ENCODE assay signal across 31 cellular contexts in the genomic region with DNA sequence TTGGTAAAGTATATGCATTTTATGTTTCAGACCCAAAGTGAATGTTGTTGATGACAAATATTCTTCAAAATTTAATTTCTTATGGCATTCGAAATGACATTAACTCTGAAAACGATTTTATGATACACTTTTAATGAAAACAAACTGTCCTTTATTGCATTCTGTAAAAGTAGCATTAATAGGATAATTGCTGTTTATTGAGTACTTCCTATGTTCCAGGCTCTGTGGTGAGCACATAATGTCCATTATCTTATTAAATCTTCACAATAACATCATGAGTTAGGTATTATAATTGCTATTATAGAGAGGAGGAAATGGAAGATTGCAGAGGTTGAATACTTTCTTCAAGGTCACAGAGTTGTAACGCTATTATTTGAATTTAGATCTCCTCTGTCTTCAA.
"Had no signal": no experiment of that assay in that cellular context is flagged by ENCODE, and none has a peak within 500 bp of the region (broad histone marks: within the 10 kb centered on the region; RNA-seq: fewer than 3 reads in every experiment).

No MANE protein-coding gene starts in this region.

- DNase-seq: activated effector memory CD4-positive, alpha-beta T cell treated with anti-CD3 and anti-CD28 coated beads, Interleukin-2, amount 50 U/mL, for 16 hours; activated effector memory CD4-positive, alpha-beta T cell treated with Interleukin-2 at 50 U/mL for 16 hours; activated gamma-delta T cell; activated gamma-delta T cell treated with Interleukin-2 at 50 U/mL for 16 hours; activated naive CD4-positive, alpha-beta T cell; activated naive CD4-positive, alpha-beta T cell treated with anti-CD3 and anti-CD28 coated beads for 36 hours; activated naive CD4-positive, alpha-beta T cell treated with anti-CD3 and anti-CD28 coated beads, Interleukin-2, amount 10 ng/mL, durations not matched to agents 7 days and 5 days; activated naive CD4-positive, alpha-beta T cell treated with anti-CD3 and anti-CD28 coated beads, Interleukin-2, amount 50 U/mL, for 16 hours; activated naive CD4-positive, alpha-beta T cell treated with Interleukin-2 at 50 U/mL for 16 hours; activated naive CD8-positive, alpha-beta T cell treated with anti-CD3 and anti-CD28 coated beads for 36 hours; activated naive CD8-positive, alpha-beta T cell treated with anti-CD3 and anti-CD28 coated beads, Interleukin-2, amount 10 ng/mL, durations not matched to agents 7 days and 5 days; activated naive CD8-positive, alpha-beta T cell treated with anti-CD3 and anti-CD28 coated beads, Interleukin-2, amount 50 U/mL, for 24 hours; activated T-cell treated with anti-CD3 and anti-CD28 coated beads, Interleukin-2, amount 50 U/mL, for 24 hours; activated T-cell treated with anti-CD3 and anti-CD28 coated beads, Interleukin-2, amount 50 U/mL, for 4 hours; activated T-cell treated with anti-CD3 and anti-CD28 coated beads, Interleukin-2, amount 50 U/mL, for 48 hours; activated T-cell treated with anti-CD3 and anti-CD28 coated beads, Interleukin-2, amount 50 U/mL, for 72 hours; adrenal gland; amniotic stem cell; amygdala; anterior cingulate cortex; aorta; body of pancreas; brain microvascular endothelial cell; caudate nucleus; central memory CD4-positive, alpha-beta T cell; cerebellar nuclear complex had no signal

- H3K4me1 ChIP-seq: adrenal gland, ascending aorta, body of pancreas, breast epithelium had no signal

- H3K9me3 ChIP-seq: adrenal gland, ascending aorta, body of pancreas, breast epithelium had no signal

- ATAC-seq: activated naive CD4-positive, alpha-beta T cell treated with anti-CD3 and anti-CD28 coated beads, Interleukin-2, amount 50 U/mL, for 72 hours; activated naive CD8-positive, alpha-beta T cell treated with anti-CD3 and anti-CD28 coated beads, Interleukin-2, amount 50 U/mL, for 24 hours; activated T-cell treated with anti-CD3 and anti-CD28 coated beads, Interleukin-2, amount 50 U/mL, for 4 hours; activated T-cell treated with anti-CD3 and anti-CD28 coated beads, Interleukin-2, amount 50 U/mL, for 72 hours; activated T-helper 17 cell treated with anti-CD3 and anti-CD28 coated beads, Interleukin-2, amount 50 U/mL, for 72 hours; body of pancreas had no signal

- H3K27ac ChIP-seq: adrenal gland, ascending aorta, body of pancreas, brain microvascular endothelial cell, breast epithelium, cardiac muscle cell had no signal

- H3K4me3 ChIP-seq: adrenal gland, ascending aorta, body of pancreas, breast epithelium, cardiac muscle cell had no signal

- H3K36me3 ChIP-seq: adrenal gland, ascending aorta, brain microvascular endothelial cell, breast epithelium, cardiac muscle cell had no signal

- H3K27me3 ChIP-seq: adrenal gland, ascending aorta, body of pancreas, brain microvascular endothelial cell, breast epithelium, cardiac muscle cell had no signal
